Comparison of ENCODE assay signal across 8 cellular contexts in the genomic region with DNA sequence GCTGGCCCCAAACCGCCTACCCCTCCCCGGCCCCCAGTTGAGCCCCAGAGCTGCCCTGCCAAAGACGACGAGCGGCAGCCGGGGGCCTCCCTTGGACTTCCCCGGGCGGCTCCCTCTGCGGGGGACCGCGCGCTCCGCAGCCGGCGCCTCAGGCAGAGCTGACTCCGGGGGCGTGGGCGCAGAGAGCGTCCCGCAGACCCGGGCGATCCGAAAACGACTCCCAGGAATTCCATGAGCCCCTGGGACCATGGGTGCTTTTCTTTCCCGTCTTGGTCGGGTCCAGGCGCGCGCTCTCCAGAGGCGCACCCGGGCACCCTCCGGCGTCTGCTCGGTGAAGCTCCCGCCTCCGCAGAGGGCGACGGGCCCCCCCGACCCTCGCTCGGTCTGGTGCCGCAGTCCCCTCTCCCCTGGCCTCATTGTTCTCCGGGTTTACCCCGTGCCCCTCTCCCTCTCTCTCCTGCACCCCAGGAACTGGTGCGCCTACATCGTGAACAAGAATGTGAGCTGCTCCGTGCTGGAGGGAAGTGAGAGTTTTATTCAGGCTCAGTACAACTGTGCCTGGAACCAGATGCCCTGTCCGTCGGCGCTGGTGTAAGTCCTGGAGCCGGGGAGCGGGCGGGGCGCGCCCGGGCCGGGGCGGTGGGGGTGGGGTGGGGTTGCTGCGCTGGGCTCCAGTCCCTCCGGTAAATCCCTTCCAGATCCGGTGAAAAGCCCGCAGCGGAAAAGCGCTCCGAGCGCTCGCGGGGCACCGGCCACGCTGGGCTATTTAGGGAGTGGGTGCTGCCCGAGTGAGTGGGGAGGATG. TPM values are rescaled to one million over a fixed set of nuclear protein-coding genes. Genes with fewer than 3 reads are reported as not detected.
DNase-seq lines count a peak whose midpoint lies in the region; ATAC-seq and TF ChIP-seq lines count a peak whose summit lies in the region.

No MANE protein-coding gene starts in this region.

- H3K27me3 ChIP-seq in A673 (replicated peaks; ENCODE audit: insufficient read depth, low read depth, low read length, poor library complexity) (peaks cover 12% of the 10 kb centered on the region), dorsolateral prefrontal cortex (peaks cover 0 to 64% (median 40%) of the 10 kb centered on the region in 45 donors), mesendoderm (ENCODE audit: insufficient read depth, low read length, poor library complexity) (peaks cover 4% of the 10 kb centered on the region), thymus (ENCODE audit: control insufficient read depth, insufficient read depth) (peaks cover 42% of the 10 kb centered on the region)

- H3K4me3 ChIP-seq in A673 (ENCODE audit: low read depth, low read length, poor library complexity, severe bottlenecking) (peak overlapping the region; percentile 53), SK-N-MC (peak overlapping the region; percentile 88), dorsolateral prefrontal cortex (peak overlapping the region; percentile 16 to 75 (median 50)), mesendoderm (ENCODE audit: low read length) (peak overlapping the region; percentile 68), thymus (ENCODE audit: low read length) (peak overlapping the region; percentile 43)

- H3K27ac ChIP-seq in A673 (ENCODE audit: low read depth, low read length, poor library complexity, severe bottlenecking) = no peak overlapping the region
- H3K27ac ChIP-seq in SK-N-MC = no peak overlapping the region
- peak overlapping the region in 5 of 59 donors; percentile 18 to 61 (median 57) for H3K27ac ChIP-seq in dorsolateral prefrontal cortex
- H3K27ac ChIP-seq in mesendoderm (ENCODE audit: low read depth, low read length) = peak overlapping the region; percentile 71
- H3K27ac ChIP-seq in thymus (ENCODE audit: low read depth) = no peak overlapping the region

- H3K9ac ChIP-seq in SK-N-MC (ENCODE audit: insufficient read length) (peak overlapping the region; percentile 51), mesendoderm (ENCODE audit: low read length) (peak overlapping the region; percentile 71)

- CTCF ChIA-PET in A673 (lab: Charles Lee) = interaction anchor here (0.5 to 1.0 kb wide), 3 partner anchors 34 to 399 kb away, joined by 3 to 6 read pairs (median 3); no protein-coding TSS in a partner anchor

- H3K79me1 ChIP-seq in mesendoderm (ENCODE audit: low read length) = no peaks in the 10 kb centered on the region

- intact Hi-C loops in A673 (cut with micrococcal nuclease; ENCODE audit: unreplicated experiment) = no loop called here
- intact Hi-C loops in dorsolateral prefrontal cortex (cut with DNase I) = no loop called here

- H2BK15ac ChIP-seq in mesendoderm (replicated peaks; ENCODE audit: low read depth) = no peak overlapping the region

- peak overlapping the region; percentile 94 for H3K18ac ChIP-seq in mesendoderm (ENCODE audit: low read length)

- no peak overlapping the region for H3K23ac ChIP-seq in mesendoderm (ENCODE audit: low read length)

- no peaks in the 10 kb centered on the region for H3K79me2 ChIP-seq in mesendoderm (ENCODE audit: control insufficient read depth, insufficient read depth, low read length)

- TF ChIP-seq CTCF in A673 (conservative IDR thresholded peaks at IDR 0.05; ENCODE audit: low read depth, low read length) = no peak
- TF ChIP-seq CTCF in dorsolateral prefrontal cortex (IDR thresholded peaks at IDR 0.05 in 54 of 56, conservative IDR thresholded peaks at IDR 0.05 in 2 of 56; ENCODE audit: low read depth in 1 of 56, partially characterized antibody in 56 of 56) = no peak

- no peak overlapping the region for H4K5ac ChIP-seq in mesendoderm (ENCODE audit: low read length)

- H2BK120ac ChIP-seq in mesendoderm (ENCODE audit: low read depth, low read length) = peak overlapping the region; percentile 75

- H4K8ac ChIP-seq in mesendoderm (ENCODE audit: low read depth, low read length) = peak overlapping the region; percentile 41

- no peaks in the 10 kb centered on the region for H3K4me1 ChIP-seq in A673 (ENCODE audit: insufficient read depth, low read length, poor library complexity, severe bottlenecking)
- no peaks in the 10 kb centered on the region for H3K4me1 ChIP-seq in mesendoderm (ENCODE audit: control insufficient read depth, low read depth, low read length)
- no peaks in the 10 kb centered on the region for H3K4me1 ChIP-seq in thymus (ENCODE audit: control insufficient read depth, insufficient read depth, low read length)

- no CpG with 5 or more reads among the region's 71 CpGs for WGBS in mesendoderm (ENCODE audit: extremely low coverage, insufficient coverage, low lambda C conversion rate)
- WGBS in thymus = under 1% methylated on average over 71 of the region's 71 CpGs

- H3K9me3 ChIP-seq in A673 (ENCODE audit: low read depth, low read length, poor library complexity, severe bottlenecking) = no peaks in the 10 kb centered on the region
- H3K9me3 ChIP-seq in SK-N-MC (ENCODE audit: low read depth, low read length) = no peaks in the 10 kb centered on the region
- no peaks in the 10 kb centered on the region for H3K9me3 ChIP-seq in thymus (ENCODE audit: control insufficient read depth)

- no peak overlapping the region for H2AK5ac ChIP-seq in mesendoderm (ENCODE audit: low read length)

- BruUV-seq in A673 (replicated peaks; lab: Mats Ljungman, UMichigan) = no TSS peak

- peak; percentile 42 for ATAC-seq in GM21390 (IDR thresholded peaks at IDR 0.05; ENCODE audit: unreplicated experiment)

- DNase-seq in A673 (ENCODE audit: low spot score) = peak; percentile 52
- no peak for DNase-seq in SK-N-MC (ENCODE audit: low read depth, low spot score)
- DNase-seq in dorsolateral prefrontal cortex = no peak
- DNase-seq in mesendoderm = peak; percentile 63
- no peak for DNase-seq in GOT3 (lab: John Stamatoyannopoulos, UW)
- DNase-seq in NCI-H526 treated with DMSO at 0.1 percent for 48 hours (lab: John Stamatoyannopoulos, UW) = no peak

- no peak overlapping the region for H2BK5ac ChIP-seq in mesendoderm (ENCODE audit: low read length)

- peak overlapping the region; percentile 91 for H3K56ac ChIP-seq in mesendoderm (ENCODE audit: low read length)

- H3K4me2 ChIP-seq in mesendoderm (ENCODE audit: low read length) = peak overlapping the region; percentile 89

- H3K36me3 ChIP-seq in A673 (ENCODE audit: insufficient read depth, low read length, poor library complexity, severe bottlenecking) = no peaks in the 10 kb centered on the region
- H3K36me3 ChIP-seq in SK-N-MC (ENCODE audit: insufficient read depth, low read length) = no peaks in the 10 kb centered on the region
- no peaks in the 10 kb centered on the region for H3K36me3 ChIP-seq in mesendoderm (ENCODE audit: control insufficient read depth, insufficient read depth, low read length)
- no peaks in the 10 kb centered on the region for H3K36me3 ChIP-seq in thymus (ENCODE audit: control insufficient read depth, insufficient read depth)

- POLR2A ChIA-PET in A673 (lab: Charles Lee; ENCODE audit: low non-redundant PET) = interaction anchor here (0.7 kb wide), 1 partner anchor 39 kb away, joined by 3 read pairs; no protein-coding TSS in a partner anchor

- peak overlapping the region; percentile 39 for H3K4ac ChIP-seq in mesendoderm (ENCODE audit: low read depth, low read length)

RNA-seq across cellular contexts. Expression of gene EMILIN2, which starts 0.7 kb away (rescaled TPM):
- total RNA-seq in A673 (2021) = 22.9 and 23.4 TPM in 2 replicates
- 1 to 10 TPM; 1.2 to 9.5 (median 2.9) TPM for total RNA-seq in dorsolateral prefrontal cortex
- 7.1 TPM for polyA plus RNA-seq in mesendoderm (2013, experiment 1 of 2)
- polyA plus RNA-seq in mesendoderm (2013, experiment 2 of 2) = 6.9 TPM
- 27.2 TPM for polyA plus RNA-seq in thymus

Comparison
In these comparisons a context has a peak if more than half of its experiments do, and no peak if none do; other contexts are left out.
1. DNase-seq: peak in A673 (single experiment) and mesendoderm (single experiment); none in SK-N-MC (single experiment), dorsolateral prefrontal cortex (0 of 10), GOT3 (single experiment) and NCI-H526 treated with DMSO at 0.1 percent for 48 hours (single experiment).
2. Peak in every context shown above with its lines, with median percentiles within 50 percentile points of each other: H3K4me3 ChIP-seq.